In the genomic region with DNA sequence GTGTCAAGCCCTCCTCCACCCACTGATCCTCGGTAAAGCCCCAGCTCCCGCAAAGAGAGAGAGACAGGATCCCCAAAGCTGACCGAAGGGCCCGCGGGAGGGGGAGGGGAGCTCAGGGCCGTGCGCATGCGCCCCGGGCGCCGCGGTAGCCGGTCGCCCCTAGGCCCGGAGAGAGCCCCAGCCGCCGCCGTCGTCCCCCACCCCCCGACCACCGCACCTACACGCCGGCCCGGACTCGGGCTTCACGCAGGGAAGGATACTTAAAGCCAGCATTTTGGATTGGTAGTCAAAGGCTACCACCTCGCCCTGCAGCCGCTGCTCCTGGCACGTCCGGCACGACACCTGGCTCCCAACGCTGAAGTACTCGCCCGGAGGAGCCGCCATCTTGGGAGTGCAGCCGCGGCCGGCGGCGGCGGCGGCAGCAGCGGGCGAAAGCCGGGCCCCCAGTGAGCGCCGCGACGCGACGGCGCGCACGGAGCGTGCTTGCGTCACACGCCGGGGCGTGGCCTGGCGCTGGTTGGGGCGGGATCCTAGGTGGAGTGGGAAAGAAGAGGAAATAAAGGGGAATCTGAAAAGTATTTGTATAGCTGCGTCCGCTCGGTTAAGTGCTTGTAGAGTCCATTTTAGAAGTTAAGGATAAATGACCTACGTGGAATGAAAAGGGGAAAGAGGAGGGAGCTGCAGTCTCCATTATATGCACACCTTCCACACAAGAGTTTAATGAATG, we compare ENCODE assay signal across 8 cellular contexts. TPM values are rescaled to one million over a fixed set of nuclear protein-coding genes. Genes with fewer than 3 reads are reported as not detected.
DNase-seq lines count a peak whose midpoint lies in the region; ATAC-seq and TF ChIP-seq lines count a peak whose summit lies in the region.

A gene (minus strand): TSS at position 468 of the 727 bp plus-strand sequence. CDS start 84 bp downstream, at position 384.

- peak; percentile 84 for ATAC-seq in CD4-positive, alpha-beta T cell (ENCODE audit: poor library complexity)
- peak; percentile 57 for ATAC-seq in GM21360 (IDR thresholded peaks at IDR 0.05; ENCODE audit: unreplicated experiment)
- peak; percentile 79 for ATAC-seq in activated CD8-positive, alpha-beta memory T cell treated with anti-CD3 and anti-CD28 coated beads, Interleukin-2, amount 10 ng/mL, durations not matched to agents 7 days and 5 days

- H3K18ac ChIP-seq in mesendoderm (ENCODE audit: low read length): peak within 1 kb of the TSS; percentile 92

- intact Hi-C loops in CD4-positive, alpha-beta T cell (cut with DNase I, micrococcal nuclease): loop anchor here (2.0 to 5.0 kb wide), 6 partner anchors 52 to 281 kb away; a partner anchor contains a TSS

- peaks cover 3% of the 10 kb centered on the region for H3K79me1 ChIP-seq in mesendoderm (ENCODE audit: low read length)

- H3K4me1 ChIP-seq in NT2/D1 (ENCODE audit: insufficient read depth, insufficient read length) (peaks cover 4% of the 10 kb centered on the region), endocrine pancreas (ENCODE audit: control insufficient read depth, insufficient read depth, low read length) (no peaks in the 10 kb centered on the region), mesendoderm (ENCODE audit: control insufficient read depth, low read depth, low read length) (no peaks in the 10 kb centered on the region)

- CTCF ChIA-PET in CD4-positive, alpha-beta T cell (lab: Charles Lee): interaction anchor here (0.6 to 0.8 kb wide), 2 partner anchors 25 to 1628 kb away, joined by 3 read pairs; no protein-coding TSS in a partner anchor
- CTCF ChIA-PET in activated CD8-positive, alpha-beta memory T cell treated with anti-CD3 and anti-CD28 coated beads, Interleukin-2, amount 10 ng/mL, durations not matched to agents 7 days and 5 days (lab: Charles Lee): interaction anchor here (0.9 to 3.1 kb wide), 7 partner anchors 10 to 128 kb away, joined by 3 to 10 read pairs (median 5); a partner anchor contains a TSS

- TF ChIP-seq CTCF in CD4-positive, alpha-beta T cell (IDR thresholded peaks at IDR 0.05): no peak

- H3K4me1 Mint-ChIP-seq in CD4-positive, alpha-beta T cell (ENCODE audit: low read depth): peaks cover 65% of the 10 kb centered on the region
- H3K4me1 Mint-ChIP-seq in activated CD8-positive, alpha-beta memory T cell treated with anti-CD3 and anti-CD28 coated beads, Interleukin-2, amount 10 ng/mL, durations not matched to agents 7 days and 5 days: peaks cover 46% of the 10 kb centered on the region

- H2AK5ac ChIP-seq in mesendoderm (ENCODE audit: low read length): peak within 1 kb of the TSS; percentile 100

- no peaks in the 10 kb centered on the region for H3K27me3 ChIP-seq in CD4-positive, alpha-beta T cell (ENCODE audit: control insufficient read depth, insufficient read depth, low read length)
- no peaks in the 10 kb centered on the region for H3K27me3 ChIP-seq in NT2/D1 (ENCODE audit: insufficient read depth, insufficient read length)
- no peaks in the 10 kb centered on the region for H3K27me3 ChIP-seq in endocrine pancreas (ENCODE audit: control insufficient read depth, insufficient read depth, low read length)
- H3K27me3 ChIP-seq in mesendoderm (ENCODE audit: insufficient read depth, low read length, poor library complexity): no peaks in the 10 kb centered on the region

- H3K4me3 ChIP-seq in NT2/D1 (ENCODE audit: insufficient read length, low read depth): peak within 1 kb of the TSS; percentile 82
- H3K4me3 ChIP-seq in endocrine pancreas (ENCODE audit: control insufficient read depth, insufficient read depth, low read length): peak within 1 kb of the TSS; percentile 54
- H3K4me3 ChIP-seq in mesendoderm (ENCODE audit: low read length): peak within 1 kb of the TSS; percentile 98

- H3K9ac ChIP-seq in NT2/D1 (ENCODE audit: insufficient read length, low read depth) (peak within 1 kb of the TSS; percentile 92), endocrine pancreas (ENCODE audit: control insufficient read depth, insufficient read depth, low read length) (peak within 1 kb of the TSS; percentile 73), mesendoderm (ENCODE audit: low read length) (peak within 1 kb of the TSS; percentile 100)

- H2BK15ac ChIP-seq in mesendoderm (replicated peaks; ENCODE audit: low read depth): no peak within 1 kb of the TSS

- peak within 1 kb of the TSS; percentile 99 for H3K4me2 ChIP-seq in mesendoderm (ENCODE audit: low read length)

- H3K9me3 ChIP-seq in CD4-positive, alpha-beta T cell (ENCODE audit: control insufficient read depth, low read length): no peaks in the 10 kb centered on the region
- H3K9me3 ChIP-seq in NT2/D1 (ENCODE audit: insufficient read depth, low read length) (no peaks in the 10 kb centered on the region), endocrine pancreas (ENCODE audit: control insufficient read depth, low read length) (no peaks in the 10 kb centered on the region)

- peaks cover 41% of the 10 kb centered on the region for H3K36me3 Mint-ChIP-seq in CD4-positive, alpha-beta T cell (ENCODE audit: low read depth)
- H3K36me3 Mint-ChIP-seq in activated CD8-positive, alpha-beta memory T cell treated with anti-CD3 and anti-CD28 coated beads, Interleukin-2, amount 10 ng/mL, durations not matched to agents 7 days and 5 days: peaks cover 25% of the 10 kb centered on the region

- H4K5ac ChIP-seq in mesendoderm (ENCODE audit: low read length): no peak within 1 kb of the TSS

- peak within 1 kb of the TSS; percentile 99 for H3K56ac ChIP-seq in mesendoderm (ENCODE audit: low read length)

- POLR2A ChIA-PET in CD4-positive, alpha-beta T cell (lab: Charles Lee): interaction anchor here (0.6 to 2.3 kb wide), 4 partner anchors 57 to 265 kb away, joined by 3 to 15 read pairs (median 6); a partner anchor contains a TSS

- H4K8ac ChIP-seq in mesendoderm (ENCODE audit: low read depth, low read length): no peak within 1 kb of the TSS

- no peaks in the 10 kb centered on the region for H3K9me3 Mint-ChIP-seq in CD4-positive, alpha-beta T cell
- H3K9me3 Mint-ChIP-seq in activated CD8-positive, alpha-beta memory T cell treated with anti-CD3 and anti-CD28 coated beads, Interleukin-2, amount 10 ng/mL, durations not matched to agents 7 days and 5 days (ENCODE audit: low read depth): no peaks in the 10 kb centered on the region

- no peaks in the 10 kb centered on the region for H3K27me3 Mint-ChIP-seq in CD4-positive, alpha-beta T cell
- H3K27me3 Mint-ChIP-seq in activated CD8-positive, alpha-beta memory T cell treated with anti-CD3 and anti-CD28 coated beads, Interleukin-2, amount 10 ng/mL, durations not matched to agents 7 days and 5 days: no peaks in the 10 kb centered on the region

- peaks cover 44% of the 10 kb centered on the region for H3K79me2 ChIP-seq in mesendoderm (ENCODE audit: control insufficient read depth, insufficient read depth, low read length)

- WGBS in mesendoderm (ENCODE audit: extremely low coverage, insufficient coverage, low lambda C conversion rate): no CpG with 5 or more reads among the region's 65 CpGs

- peak within 1 kb of the TSS; percentile 88 for H3K4me3 Mint-ChIP-seq in CD4-positive, alpha-beta T cell
- H3K4me3 Mint-ChIP-seq in activated CD8-positive, alpha-beta memory T cell treated with anti-CD3 and anti-CD28 coated beads, Interleukin-2, amount 10 ng/mL, durations not matched to agents 7 days and 5 days: peak within 1 kb of the TSS; percentile 98

- peak; percentile 76 to 94 (median 82) for DNase-seq in CD4-positive, alpha-beta T cell
- DNase-seq in HUDEP-2 (lab: John Stamatoyannopoulos, UW; ENCODE audit: unreplicated experiment in 76 of 76): peak in 71 of 76 experiments; percentile 38 to 90 (median 78)
- no peak for DNase-seq in NT2/D1 (ENCODE audit: low read depth, low spot score)
- peak; percentile 92 for DNase-seq in activated CD8-positive, alpha-beta memory T cell treated with anti-CD3 and anti-CD28 coated beads, Interleukin-2, amount 10 ng/mL, durations not matched to agents 7 days and 5 days
- DNase-seq in mesendoderm: peak; percentile 94
- peak; percentile 71 for DNase-seq in stimulated activated CD8-positive, alpha-beta memory T cell treated with anti-CD3 and anti-CD28 coated beads, Interleukin-12 subunit alpha, Interleukin-12 subunit beta, amount 100 ng/mL, for 24 hours (ENCODE audit: extremely low read depth)

- peak within 1 kb of the TSS; percentile 79 for H3K27ac ChIP-seq in CD4-positive, alpha-beta T cell (ENCODE audit: low read depth, low read length)
- H3K27ac ChIP-seq in mesendoderm (ENCODE audit: low read depth, low read length): peak within 1 kb of the TSS; percentile 85

- H2BK120ac ChIP-seq in mesendoderm (ENCODE audit: low read depth, low read length): peak within 1 kb of the TSS; percentile 47

- H2BK5ac ChIP-seq in mesendoderm (ENCODE audit: low read length): peak within 1 kb of the TSS; percentile 73

- H3K36me3 ChIP-seq in NT2/D1 (ENCODE audit: insufficient read depth, insufficient read length, low read length): peaks cover 34% of the 10 kb centered on the region
- H3K36me3 ChIP-seq in endocrine pancreas (ENCODE audit: control insufficient read depth, insufficient read depth, low read length): no peaks in the 10 kb centered on the region
- peaks cover 4% of the 10 kb centered on the region for H3K36me3 ChIP-seq in mesendoderm (ENCODE audit: control insufficient read depth, insufficient read depth, low read length)

- H3K4ac ChIP-seq in mesendoderm (ENCODE audit: low read depth, low read length): peak within 1 kb of the TSS; percentile 95

- peak within 1 kb of the TSS; percentile 90 for H3K27ac Mint-ChIP-seq in CD4-positive, alpha-beta T cell
- H3K27ac Mint-ChIP-seq in activated CD8-positive, alpha-beta memory T cell treated with anti-CD3 and anti-CD28 coated beads, Interleukin-2, amount 10 ng/mL, durations not matched to agents 7 days and 5 days: peak within 1 kb of the TSS; percentile 89

- peak within 1 kb of the TSS; percentile 98 for H3K23ac ChIP-seq in mesendoderm (ENCODE audit: low read length)

RNA-seq across cellular contexts. Expression of the gene that starts here (rescaled TPM):
- 10 to 100 TPM; 34.6 to 36.1 TPM for total RNA-seq in CD4-positive, alpha-beta T cell
- 10 to 100 TPM; 68.3 to 76.8 TPM for total RNA-seq in activated CD8-positive, alpha-beta memory T cell treated with anti-CD3 and anti-CD28 coated beads, Interleukin-2, amount 10 ng/mL, durations not matched to agents 7 days and 5 days
- 147 TPM for polyA plus RNA-seq in mesendoderm (2013, experiment 1 of 2)
- 143 TPM for polyA plus RNA-seq in mesendoderm (2013, experiment 2 of 2)
